ENCODE assay signal across 11 cellular contexts in genomic region chr3:44529927-44530326, GRCh38. TPM values are rescaled to one million over a fixed set of nuclear protein-coding genes. Genes with fewer than 3 reads are reported as not detected.
DNase-seq lines count a peak whose midpoint lies in the region; ATAC-seq and TF ChIP-seq lines count a peak whose summit lies in the region.
"Had no signal": no experiment of that assay in that cellular context is flagged by ENCODE, and none has a peak within 500 bp of the region (broad histone marks: within the 10 kb centered on the region; RNA-seq: fewer than 3 reads in every experiment).

No MANE protein-coding gene starts in this region.

- no peak overlapping the region for H3K4me3 ChIP-seq in retinal pigment epithelial cell (ENCODE audit: low read length)

- peaks cover 22% of the 10 kb centered on the region for H3K27me3 Mint-ChIP-seq in activated CD4-positive, alpha-beta T cell treated with anti-CD3 and anti-CD28 coated beads, Interleukin-2, amount 10 ng/mL, durations not matched to agents 7 days and 5 days
- H3K27me3 Mint-ChIP-seq in chondrocyte (ENCODE audit: low read depth), result peaks cover 31% of the 10 kb centered on the region

- peaks cover 2% of the 10 kb centered on the region for H3K4me1 Mint-ChIP-seq in activated CD4-positive, alpha-beta T cell treated with anti-CD3 and anti-CD28 coated beads, Interleukin-2, amount 10 ng/mL, durations not matched to agents 7 days and 5 days
- no peaks in the 10 kb centered on the region for H3K4me1 Mint-ChIP-seq in chondrocyte (ENCODE audit: low read depth)

- ATAC-seq in HG03442 (IDR thresholded peaks at IDR 0.05; ENCODE audit: unreplicated experiment) (no peak), GM19452 (IDR thresholded peaks at IDR 0.05; ENCODE audit: unreplicated experiment) (no peak)
- ATAC-seq: CD8-positive, alpha-beta T cell had no signal

- TF ChIP-seq CTCF in chondrocyte (IDR thresholded peaks at IDR 0.05) (peak; percentile 64), retinal pigment epithelial cell (conservative IDR thresholded peaks at IDR 0.05; ENCODE audit: low read depth, low read length) (peak; percentile 44)

- CTCF ChIA-PET in activated CD4-positive, alpha-beta T cell treated with anti-CD3 and anti-CD28 coated beads, Interleukin-2, amount 10 ng/mL, durations not matched to agents 7 days and 5 days (lab: Charles Lee), result no interaction called here

- DNase-seq in activated CD4-positive, alpha-beta T cell treated with anti-CD3 and anti-CD28 coated beads, Interleukin-2, amount 10 ng/mL, durations not matched to agents 7 days and 5 days, result peak; percentile 29
- no peak for DNase-seq in activated CD4-positive, alpha-beta T cell treated with anti-CD3 and anti-CD28 coated beads for 1 hour
- DNase-seq in Kasumi-1 (lab: John Stamatoyannopoulos, UW) (peak; percentile 48 to 59), chondrocyte (ENCODE audit: low spot score) (no peak), retinal pigment epithelial cell (ENCODE audit: low read depth) (no peak), COR-L47 (lab: John Stamatoyannopoulos, UW) (no peak)
- DNase-seq: kidney, NCI-H2081 treated with DMSO at 0.1 percent for 48 hours had no signal

- no peaks in the 10 kb centered on the region for H3K36me3 Mint-ChIP-seq in activated CD4-positive, alpha-beta T cell treated with anti-CD3 and anti-CD28 coated beads, Interleukin-2, amount 10 ng/mL, durations not matched to agents 7 days and 5 days (ENCODE audit: low read depth)
- no peaks in the 10 kb centered on the region for H3K36me3 Mint-ChIP-seq in chondrocyte (ENCODE audit: low read depth)
- H3K36me3 Mint-ChIP-seq: CD8-positive, alpha-beta T cell had no signal

- no peak overlapping the region for H3K4me3 Mint-ChIP-seq in activated CD4-positive, alpha-beta T cell treated with anti-CD3 and anti-CD28 coated beads, Interleukin-2, amount 10 ng/mL, durations not matched to agents 7 days and 5 days
- H3K4me3 Mint-ChIP-seq in chondrocyte (ENCODE audit: unreplicated experiment), result no peak overlapping the region
- H3K4me3 Mint-ChIP-seq: CD8-positive, alpha-beta T cell had no signal

- POLR2A ChIA-PET in activated CD4-positive, alpha-beta T cell treated with anti-CD3 and anti-CD28 coated beads, Interleukin-2, amount 10 ng/mL, durations not matched to agents 7 days and 5 days (lab: Charles Lee), result no interaction called here

- no peak overlapping the region for H3K27ac Mint-ChIP-seq in activated CD4-positive, alpha-beta T cell treated with anti-CD3 and anti-CD28 coated beads, Interleukin-2, amount 10 ng/mL, durations not matched to agents 7 days and 5 days
- H3K27ac Mint-ChIP-seq in chondrocyte (ENCODE audit: unreplicated experiment), result no peak overlapping the region
- H3K27ac Mint-ChIP-seq: CD8-positive, alpha-beta T cell had no signal

- no peaks in the 10 kb centered on the region for H3K9me3 Mint-ChIP-seq in activated CD4-positive, alpha-beta T cell treated with anti-CD3 and anti-CD28 coated beads, Interleukin-2, amount 10 ng/mL, durations not matched to agents 7 days and 5 days
- H3K9me3 Mint-ChIP-seq in chondrocyte (ENCODE audit: low read depth), result no peaks in the 10 kb centered on the region
- H3K9me3 Mint-ChIP-seq: CD8-positive, alpha-beta T cell had no signal

RNA-seq across cellular contexts. Expression of gene ZKSCAN7, which starts 25.1 kb away (rescaled TPM):
- under 1 TPM; 0.50 to 0.56 TPM for total RNA-seq in activated CD4-positive, alpha-beta T cell treated with anti-CD3 and anti-CD28 coated beads, Interleukin-2, amount 10 ng/mL, durations not matched to agents 7 days and 5 days
- total RNA-seq in chondrocyte, result 6.8 to 9.2 TPM (median 7.0 TPM) in 3 replicates

RNA-seq across cellular contexts. Expression of gene ZNF445, which starts 52.5 kb away (rescaled TPM):
- total RNA-seq in activated CD4-positive, alpha-beta T cell treated with anti-CD3 and anti-CD28 coated beads, Interleukin-2, amount 10 ng/mL, durations not matched to agents 7 days and 5 days, result 10 to 100 TPM; 22.4 to 24.9 TPM
- 17.5 to 22.8 TPM (median 20.4 TPM) in 3 replicates for total RNA-seq in chondrocyte

RNA-seq across cellular contexts. Expression of gene ZNF660, which starts 54.8 kb away (rescaled TPM):
- under 1 TPM in 1 of 2 experiments, not detected in 1; 0.15 TPM for total RNA-seq in activated CD4-positive, alpha-beta T cell treated with anti-CD3 and anti-CD28 coated beads, Interleukin-2, amount 10 ng/mL, durations not matched to agents 7 days and 5 days
- 5.3 to 9.4 TPM (median 5.4 TPM) in 3 replicates for total RNA-seq in chondrocyte

Comparison
In these comparisons a context has a peak if more than half of its experiments do, and no peak if none do; other contexts are left out.
1. DNase-seq: peak in activated CD4-positive, alpha-beta T cell treated with anti-CD3 and anti-CD28 coated beads, Interleukin-2, amount 10 ng/mL, durations not matched to agents 7 days and 5 days (single experiment) and Kasumi-1 (2 of 2); none in activated CD4-positive, alpha-beta T cell treated with anti-CD3 and anti-CD28 coated beads for 1 hour (single experiment), chondrocyte (single experiment), retinal pigment epithelial cell (single experiment) and COR-L47 (single experiment).